In genomic region chr1:95916616-95917015, GRCh38 we compare ENCODE assay signal across 1 cellular context.
A peak's percentile ranks its signal among the peaks of the same experiment; 100 is the strongest.
TF ChIP-seq lines count a peak whose summit lies in the region.

No MANE protein-coding gene starts in this region.

TF ChIP-seq in H1, 55 proteins besides CTCF, POLR2A, EP300 and RAD21:
- TF ChIP-seq CEBPB (IDR thresholded peaks at IDR 0.05; ENCODE audit: low read depth, low read length) (peak; percentile 60; the same call in 1 of the 2 replicates), SRF (IDR thresholded peaks at IDR 0.05; ENCODE audit: low read depth, low read length) (0 out of 2 replicates have a peak, but pooled peaks have one; percentile 26), FOSL1 (IDR thresholded peaks at IDR 0.05; ENCODE audit: insufficient read depth, low read depth, low read length) (no peak), SP1 (IDR thresholded peaks at IDR 0.05; ENCODE audit: low read depth, low read length) (no peak), EGR1 (IDR thresholded peaks at IDR 0.05; ENCODE audit: borderline replicate concordance, low read depth, low read length) (no peak)
